In genomic region chr7:130927564-130927963, GRCh38 we compare ENCODE assay signal across 17 cellular contexts.
DNase-seq lines count a peak whose midpoint lies in the region; ATAC-seq and TF ChIP-seq lines count a peak whose summit lies in the region.
"Had no signal": no experiment of that assay in that cellular context is flagged by ENCODE, and none has a peak within 500 bp of the region (broad histone marks: within the 10 kb centered on the region; RNA-seq: fewer than 3 reads in every experiment).

No MANE protein-coding gene starts in this region.

- TF ChIP-seq POLR2A in IMR-90 (IDR thresholded peaks at IDR 0.05; ENCODE audit: low read depth, low read length): no peak

- H2AK5ac ChIP-seq in IMR-90 (ENCODE audit: low read depth, low read length): peak overlapping the region; percentile 62; the same call in 1 of the 2 replicates

- H2BK15ac ChIP-seq in IMR-90 (ENCODE audit: low read depth, low read length): no peak overlapping the region

- H3K27ac Mint-ChIP-seq in CD4-positive, alpha-beta T cell: peak overlapping the region; percentile 86

- no peak overlapping the region for H3K14ac ChIP-seq in IMR-90 (replicated peaks; ENCODE audit: low read depth, low read length)

- H3K9ac ChIP-seq in IMR-90 (ENCODE audit: low read depth, low read length): no peak overlapping the region
- H3K9ac ChIP-seq: BLaER1 had no signal

- no peak overlapping the region for H3K27ac ChIP-seq in CD4-positive, alpha-beta T cell (ENCODE audit: low read depth, low read length)
- H3K27ac ChIP-seq in IMR-90 (ENCODE audit: insufficient read depth, low read length): peak overlapping the region; percentile 20; the same call in 1 of the 2 replicates
- H3K27ac ChIP-seq in caudate nucleus (ENCODE audit: low read depth, low read length): peak overlapping the region; percentile 19
- peak overlapping the region; percentile 95 for H3K27ac ChIP-seq in neutrophil
- H3K27ac ChIP-seq: BLaER1 had no signal

- H2AK9ac ChIP-seq in IMR-90 (replicated peaks; ENCODE audit: low read depth, low read length, poor library complexity): no peak overlapping the region

- H3K23ac ChIP-seq in IMR-90 (ENCODE audit: low read depth, low read length): no peak overlapping the region; the same call in 1 of the 2 replicates

- H3K18ac ChIP-seq in IMR-90 (ENCODE audit: low read depth, low read length): no peak overlapping the region

- TF ChIP-seq CTCF in CD4-positive, alpha-beta T cell (IDR thresholded peaks at IDR 0.05): no peak
- no peak for TF ChIP-seq CTCF in IMR-90 (conservative IDR thresholded peaks at IDR 0.05; ENCODE audit: low read depth, low read length)
- no peak for TF ChIP-seq CTCF in neutrophil (IDR thresholded peaks at IDR 0.05)

- peaks cover 95% of the 10 kb centered on the region for H3K4me1 Mint-ChIP-seq in CD4-positive, alpha-beta T cell (ENCODE audit: low read depth)

- H3K27me3 Mint-ChIP-seq in CD4-positive, alpha-beta T cell: no peaks in the 10 kb centered on the region

- no peak overlapping the region for H3K4me2 ChIP-seq in IMR-90 (ENCODE audit: low read depth, low read length)
- H3K4me2 ChIP-seq: GM23338 had no signal

- no peak overlapping the region for H3K4ac ChIP-seq in IMR-90 (ENCODE audit: low read depth, low read length)

- no peak overlapping the region for H3K56ac ChIP-seq in IMR-90 (ENCODE audit: extremely low read depth, insufficient read depth, low read length)

- H2BK5ac ChIP-seq in IMR-90 (ENCODE audit: low read depth, low read length, poor library complexity, severe bottlenecking): peak overlapping the region; percentile 34

- intact Hi-C loops in CD4-positive, alpha-beta T cell (cut with DNase I, micrococcal nuclease): no loop called here
- intact Hi-C loops in IMR-90 (cut with micrococcal nuclease): no loop called here

- H3K9me3 ChIP-seq in CD4-positive, alpha-beta T cell (ENCODE audit: control insufficient read depth, low read length): no peaks in the 10 kb centered on the region
- no peaks in the 10 kb centered on the region for H3K9me3 ChIP-seq in IMR-90 (ENCODE audit: control insufficient read depth, insufficient read depth, low read length)
- no peaks in the 10 kb centered on the region for H3K9me3 ChIP-seq in neutrophil
- H3K9me3 ChIP-seq: BLaER1, vagina had no signal

- H2AFZ ChIP-seq in IMR-90 (replicated peaks; ENCODE audit: low read length, poor library complexity): no peak overlapping the region
- H2AFZ ChIP-seq: GM23338 had no signal

- no peak for DNase-seq in CD4-positive, alpha-beta T cell
- DNase-seq in IMR-90 (no peak), caudate nucleus (lab: John Stamatoyannopoulos, UW) (no peak), COLO668 (lab: John Stamatoyannopoulos, UW; ENCODE audit: unreplicated experiment) (no peak), AG08395 (ENCODE audit: low spot score) (no peak), NCI-H1930 (lab: John Stamatoyannopoulos, UW) (no peak)
- DNase-seq: activated CD4-positive, alpha-beta T cell treated with anti-CD3 and anti-CD28 coated beads, Interleukin-2, amount 50 U/mL, for 1 hour; activated gamma-delta T cell treated with Interleukin-2 at 50 U/mL for 16 hours; EL; foreskin melanocyte; mammary epithelial cell; nucleus accumbens; stimulated activated naive CD4-positive, alpha-beta T cell had no signal

- H3K4me3 ChIP-seq in IMR-90 (ENCODE audit: insufficient read depth, low read depth, low read length) (no peak overlapping the region), neutrophil (ENCODE audit: low read depth in 1 of 2, low read length in 1 of 2) (no peak overlapping the region)
- H3K4me3 ChIP-seq: BLaER1, GM23338, vagina had no signal

- H3K4me3 Mint-ChIP-seq in CD4-positive, alpha-beta T cell: peak overlapping the region; percentile 17
- H3K4me3 Mint-ChIP-seq: GM23338 had no signal

- in situ Hi-C loops in IMR-90 (cut with MboI; ENCODE audit: low sequenced_read_pairs): no loop called here

- H2BK120ac ChIP-seq in IMR-90 (ENCODE audit: low read depth, low read length): no peak overlapping the region

- H4K91ac ChIP-seq in IMR-90 (ENCODE audit: insufficient read depth, low read depth, low read length): peak overlapping the region; percentile 15; the same call in 1 of the 2 replicates

- H3K79me1 ChIP-seq in IMR-90 (ENCODE audit: low read depth in 1 of 2, low read length in 2 of 2): peaks cover 3 to 55% of the 10 kb centered on the region in 2 experiments; a peak in 3 of 4 replicates

- no peak for TF ChIP-seq RAD21 in IMR-90 (IDR thresholded peaks at IDR 0.05; ENCODE audit: low read length)

- no peak overlapping the region for H4K8ac ChIP-seq in IMR-90 (ENCODE audit: low read depth in 2 of 2, low read length in 2 of 2)

- dilution Hi-C loops in IMR-90 (cut with HindIII; ENCODE audit: low sequenced_read_pairs, unreplicated experiment): no loop called here

- BruUV-seq in IMR-90 (replicated peaks; lab: Mats Ljungman, UMichigan): no TSS peak

- 0 out of 2 replicates have a peak overlapping the region, but pooled peaks have one; percentile 13 for H2BK20ac ChIP-seq in IMR-90 (ENCODE audit: low read depth, low read length)

- H3K27me3 ChIP-seq in CD4-positive, alpha-beta T cell (ENCODE audit: control insufficient read depth, insufficient read depth, low read length): no peaks in the 10 kb centered on the region
- no peaks in the 10 kb centered on the region for H3K27me3 ChIP-seq in IMR-90 (ENCODE audit: control insufficient read depth, insufficient read depth, low read length)
- no peaks in the 10 kb centered on the region for H3K27me3 ChIP-seq in neutrophil
- H3K27me3 ChIP-seq: BLaER1, vagina had no signal

- POLR2A ChIA-PET in CD4-positive, alpha-beta T cell (lab: Charles Lee): interaction anchor here (1.0 kb wide), 1 partner anchor 9 kb away, joined by 3 read pairs; no protein-coding TSS in a partner anchor
- POLR2A ChIA-PET in IMR-90 (lab: Charles Lee; ENCODE audit: unreplicated experiment): no interaction called here

- ATAC-seq in CD4-positive, alpha-beta T cell (ENCODE audit: poor library complexity): no peak
- ATAC-seq in IMR-90 (ENCODE audit: low read depth): no peak
- ATAC-seq: GM23338 had no signal

- peaks cover 29% of the 10 kb centered on the region for H3K9me1 ChIP-seq in IMR-90 (ENCODE audit: insufficient read depth, low read length)

- peaks cover 72% of the 10 kb centered on the region for H3K36me3 Mint-ChIP-seq in CD4-positive, alpha-beta T cell (ENCODE audit: low read depth)

- H3K36me3 ChIP-seq in IMR-90 (ENCODE audit: control insufficient read depth, insufficient read depth, low read length): peaks cover 11% of the 10 kb centered on the region
- H3K36me3 ChIP-seq in neutrophil: peaks cover 15% of the 10 kb centered on the region
- H3K36me3 ChIP-seq: BLaER1, vagina had no signal

- CTCF ChIA-PET in CD4-positive, alpha-beta T cell (lab: Charles Lee): no interaction called here
- CTCF ChIA-PET in IMR-90 (lab: Yijun Ruan, JAX): no interaction called here

- no peaks in the 10 kb centered on the region for H3K9me3 Mint-ChIP-seq in CD4-positive, alpha-beta T cell
- H3K9me3 Mint-ChIP-seq: GM23338 had no signal

- H4K20me1 ChIP-seq in IMR-90 (ENCODE audit: insufficient read depth, low read length): peaks cover 32% of the 10 kb centered on the region; the same call in 1 of the 2 replicates

- H4K5ac ChIP-seq in IMR-90 (ENCODE audit: low read depth, low read length): no peak overlapping the region

- WGBS in IMR-90 (ENCODE audit: extremely low coverage in 2 of 2, insufficient read length in 1 of 2), 2 experiments: 89% methylated on average over 8 of the region's 9 CpGs; no CpG with 5 or more reads in 1 of the 2 experiments

- H3K4me1 ChIP-seq in IMR-90 (ENCODE audit: control insufficient read depth, insufficient read depth, low read length) (peaks cover 24% of the 10 kb centered on the region), neutrophil (ENCODE audit: control insufficient read depth in 1 of 2, insufficient read depth in 1 of 2, low read depth in 1 of 2, low read length in 1 of 2) (peaks cover 76 to 81% of the 10 kb centered on the region in 2 experiments)

TF ChIP-seq in IMR-90, 13 proteins besides CTCF, POLR2A, EP300 and RAD21:
- TF ChIP-seq SMC3 (IDR thresholded peaks at IDR 0.05; ENCODE audit: low read depth, low read length) (no peak), CEBPB (IDR thresholded peaks at IDR 0.05; ENCODE audit: low read depth, low read length) (no peak), BHLHE40 (IDR thresholded peaks at IDR 0.05; ENCODE audit: low read depth, low read length) (no peak), USF2 (IDR thresholded peaks at IDR 0.05; ENCODE audit: low read depth, low read length) (no peak), RCOR1 (IDR thresholded peaks at IDR 0.05; ENCODE audit: insufficient replicate concordance, low read length) (no peak), NFE2L2 (IDR thresholded peaks at IDR 0.05; ENCODE audit: low read depth, low read length) (no peak), RFX5 (IDR thresholded peaks at IDR 0.05; ENCODE audit: low read depth, low read length) (no peak), MAZ (IDR thresholded peaks at IDR 0.05; ENCODE audit: borderline replicate concordance, low read depth, low read length) (no peak), CHD1 (IDR thresholded peaks at IDR 0.05; ENCODE audit: low read depth, low read length) (no peak), ELK1 (IDR thresholded peaks at IDR 0.05; ENCODE audit: borderline replicate concordance, low read depth, low read length) (no peak)
